ENCODE assay signal across 25 cellular contexts in genomic region chr20:822651-823325, GRCh38. TPM values are rescaled to one million over a fixed set of nuclear protein-coding genes. Genes with fewer than 3 reads are reported as not detected.
DNase-seq lines count a peak whose midpoint lies in the region; TF ChIP-seq lines count a peak whose summit lies in the region.
"Had no signal": no experiment of that assay in that cellular context is flagged by ENCODE, and none has a peak within 500 bp of the region (broad histone marks: within the 10 kb centered on the region; RNA-seq: fewer than 3 reads in every experiment).

No MANE protein-coding gene starts in this region.

- H3K4me1 Mint-ChIP-seq in nephron progenitor cell: peaks cover 37% of the 10 kb centered on the region

- peaks cover 8% of the 10 kb centered on the region for H3K9me3 Mint-ChIP-seq in nephron progenitor cell
- H3K9me3 Mint-ChIP-seq: activated CD8-positive, alpha-beta T cell treated with anti-CD3 and anti-CD28 coated beads for 36 hours; activated naive CD4-positive, alpha-beta T cell treated with anti-CD3 and anti-CD28 coated beads, Interleukin-2, amount 10 ng/mL, durations not matched to agents 7 days and 5 days; activated T-cell treated with anti-CD3 and anti-CD28 coated beads, Interleukin-2, amount 50 U/mL, for 4 hours had no signal

- BruUV-seq in PC-9 (replicated peaks; lab: Mats Ljungman, UMichigan): no TSS peak

- 80 to 88% methylated on average over 7 of the region's 7 CpGs for WGBS in ectodermal cell, 2 experiments

- DNase-seq in NAMALWA (ENCODE audit: low spot score) (peak; percentile 71), nephron progenitor cell (no peak), AML-193 (lab: John Stamatoyannopoulos, UW) (no peak), PC-9 (no peak), DMS79 treated with DMSO at 0.1 percent for 48 hours (lab: John Stamatoyannopoulos, UW) (no peak), NCI-H69 (lab: John Stamatoyannopoulos, UW) (no peak)
- DNase-seq: activated CD8-positive, alpha-beta T cell treated with anti-CD3 and anti-CD28 coated beads for 36 hours; activated naive CD4-positive, alpha-beta T cell treated with anti-CD3 and anti-CD28 coated beads, Interleukin-2, amount 10 ng/mL, durations not matched to agents 7 days and 5 days; activated T-cell treated with anti-CD3 and anti-CD28 coated beads, Interleukin-2, amount 50 U/mL, for 4 hours; amniotic stem cell; Calu3; effector CD8-positive, alpha-beta T cell; NCI-H1092 treated with DMSO at 0.1 percent for 48 hours; NCI-H1930; NCI-H524 treated with DMSO at 0.1 percent for 48 hours; stimulated activated CD4-positive, alpha-beta T cell treated with anti-CD3 and anti-CD28 coated beads, Interleukin-12 subunit alpha, Interleukin-12 subunit beta, amount 100 ng/mL, for 4 hours; stimulated activated CD4-positive, alpha-beta T cell treated with anti-CD3 and anti-CD28 coated beads, Interleukin-4, amount 100 ng/mL, for 1 hour; SW 1271; upper lobe of left lung had no signal

- POLR2A ChIA-PET in PC-9 (lab: Charles Lee; ENCODE audit: unreplicated experiment): no interaction called here

- H3K79me2 ChIP-seq in DOHH2 (ENCODE audit: control insufficient read depth, low read length): no peaks in the 10 kb centered on the region
- H3K79me2 ChIP-seq in PC-9 (ENCODE audit: low read depth): no peaks in the 10 kb centered on the region

- CTCF ChIA-PET in PC-9 (lab: Charles Lee): no interaction called here

- no peak overlapping the region for H2AFZ ChIP-seq in PC-9

- H3K9me2 ChIP-seq in DOHH2 (replicated peaks; ENCODE audit: control insufficient read depth, low read length): no peaks in the 10 kb centered on the region
- H3K9me2 ChIP-seq in PC-9 (ENCODE audit: insufficient read depth): no peaks in the 10 kb centered on the region

- H3K4me3 ChIP-seq in DOHH2 (ENCODE audit: low read length) (no peak overlapping the region), ectodermal cell (ENCODE audit: insufficient read depth, low read depth, low read length) (no peak overlapping the region), PC-9 (no peak overlapping the region)
- H3K4me3 ChIP-seq: lung, prostate gland, upper lobe of left lung had no signal

- H3K27ac ChIP-seq in DOHH2 (ENCODE audit: low read depth, low read length) (no peak overlapping the region), ectodermal cell (ENCODE audit: insufficient read depth, low read depth, low read length, poor library complexity, severe bottlenecking) (peak overlapping the region; percentile 39), PC-9 (no peak overlapping the region)
- H3K27ac ChIP-seq: C4-2B, prostate gland, upper lobe of left lung had no signal

- H3K36me3 Mint-ChIP-seq in nephron progenitor cell (ENCODE audit: low read depth): no peaks in the 10 kb centered on the region
- H3K36me3 Mint-ChIP-seq: activated naive CD4-positive, alpha-beta T cell treated with anti-CD3 and anti-CD28 coated beads, Interleukin-2, amount 10 ng/mL, durations not matched to agents 7 days and 5 days had no signal

- no peaks in the 10 kb centered on the region for H3K36me3 ChIP-seq in DOHH2 (ENCODE audit: control insufficient read depth, low read length)
- H3K36me3 ChIP-seq in ectodermal cell (ENCODE audit: control insufficient read depth, insufficient read depth, low read length): no peaks in the 10 kb centered on the region
- no peaks in the 10 kb centered on the region for H3K36me3 ChIP-seq in PC-9 (ENCODE audit: low read depth)
- H3K36me3 ChIP-seq: prostate gland, upper lobe of left lung had no signal

- TF ChIP-seq CTCF in DOHH2 (IDR thresholded peaks at IDR 0.05; ENCODE audit: low read depth, low read length, poor library complexity, severe bottlenecking): no peak
- no peak for TF ChIP-seq CTCF in nephron progenitor cell (IDR thresholded peaks at IDR 0.05)
- TF ChIP-seq CTCF in PC-9 (conservative IDR thresholded peaks at IDR 0.05): no peak

- H3K4me1 ChIP-seq in DOHH2 (ENCODE audit: control insufficient read depth, low read length): peaks cover 9% of the 10 kb centered on the region
- H3K4me1 ChIP-seq in ectodermal cell (ENCODE audit: control insufficient read depth, insufficient read depth, low read length): peaks cover 7% of the 10 kb centered on the region
- H3K4me1 ChIP-seq in PC-9 (replicated peaks; ENCODE audit: insufficient read depth): no peaks in the 10 kb centered on the region
- H3K4me1 ChIP-seq: prostate gland had no signal

- H3K9me3 ChIP-seq in DOHH2 (ENCODE audit: control insufficient read depth, insufficient read depth, low read length): no peaks in the 10 kb centered on the region; the same call in 1 of the 2 replicates
- no peaks in the 10 kb centered on the region for H3K9me3 ChIP-seq in ectodermal cell (ENCODE audit: control insufficient read depth, low read length)
- no peaks in the 10 kb centered on the region for H3K9me3 ChIP-seq in PC-9 (ENCODE audit: insufficient read depth, low read depth)
- H3K9me3 ChIP-seq: prostate gland, upper lobe of left lung had no signal

- intact Hi-C loops in PC-9 (cut with micrococcal nuclease; ENCODE audit: unreplicated experiment): no loop called here

- peak overlapping the region; percentile 27 for H3K27ac Mint-ChIP-seq in nephron progenitor cell
- H3K27ac Mint-ChIP-seq: activated CD8-positive, alpha-beta T cell treated with anti-CD3 and anti-CD28 coated beads for 36 hours; activated naive CD4-positive, alpha-beta T cell treated with anti-CD3 and anti-CD28 coated beads, Interleukin-2, amount 10 ng/mL, durations not matched to agents 7 days and 5 days had no signal

- H4K20me1 ChIP-seq in DOHH2 (ENCODE audit: control insufficient read depth, insufficient read depth, low read depth, low read length): no peaks in the 10 kb centered on the region
- H4K20me1 ChIP-seq in PC-9 (ENCODE audit: insufficient read depth): no peaks in the 10 kb centered on the region

- H3K27me3 ChIP-seq in DOHH2 (ENCODE audit: control insufficient read depth, low read length): no peaks in the 10 kb centered on the region
- H3K27me3 ChIP-seq in ectodermal cell (ENCODE audit: control insufficient read depth, insufficient read depth, low read length, poor library complexity, severe bottlenecking): no peaks in the 10 kb centered on the region
- H3K27me3 ChIP-seq in PC-9 (ENCODE audit: insufficient read depth, low read depth): no peaks in the 10 kb centered on the region
- H3K27me3 ChIP-seq: upper lobe of left lung had no signal

- H3K4me3 Mint-ChIP-seq in nephron progenitor cell: peak overlapping the region; percentile 42
- H3K4me3 Mint-ChIP-seq: activated CD8-positive, alpha-beta T cell treated with anti-CD3 and anti-CD28 coated beads for 36 hours; activated naive CD4-positive, alpha-beta T cell treated with anti-CD3 and anti-CD28 coated beads, Interleukin-2, amount 10 ng/mL, durations not matched to agents 7 days and 5 days; activated T-cell treated with anti-CD3 and anti-CD28 coated beads, Interleukin-2, amount 50 U/mL, for 4 hours had no signal

- no peaks in the 10 kb centered on the region for H3F3A ChIP-seq in DOHH2 (ENCODE audit: control insufficient read depth, insufficient read depth)
- H3F3A ChIP-seq in PC-9 (ENCODE audit: insufficient read depth, low read depth): peaks cover 15% of the 10 kb centered on the region

- peaks cover 8% of the 10 kb centered on the region for H3K27me3 Mint-ChIP-seq in nephron progenitor cell (ENCODE audit: low read depth, poor library complexity)
- H3K27me3 Mint-ChIP-seq: activated CD8-positive, alpha-beta T cell treated with anti-CD3 and anti-CD28 coated beads for 36 hours had no signal

- H3K4me2 ChIP-seq in DOHH2 (ENCODE audit: low read length) (0 out of 2 replicates have a peak overlapping the region, but pooled peaks have one; percentile 24), PC-9 (no peak overlapping the region)

RNA-seq across cellular contexts. Expression of gene FAM110A, which starts 10.7 kb away (rescaled TPM):
- 7.7 TPM for polyA plus RNA-seq in ectodermal cell (2013, experiment 1 of 4)
- 7.1 TPM for polyA plus RNA-seq in ectodermal cell (2013, experiment 2 of 4)
- polyA plus RNA-seq in ectodermal cell (2013, experiment 3 of 4): 8.3 TPM
- 8.8 TPM for polyA plus RNA-seq in ectodermal cell (2013, experiment 4 of 4)
- 30.8 and 36.6 TPM in 2 replicates for total RNA-seq in PC-9 (2021)

RNA-seq across cellular contexts. Expression of gene SLC52A3, which starts 54.5 kb away (rescaled TPM):
- 0.69 TPM for polyA plus RNA-seq in ectodermal cell (2013, experiment 1 of 4)
- polyA plus RNA-seq in ectodermal cell (2013, experiment 2 of 4): 0.91 TPM
- 0.85 TPM for polyA plus RNA-seq in ectodermal cell (2013, experiment 3 of 4)
- polyA plus RNA-seq in ectodermal cell (2013, experiment 4 of 4): 1.2 TPM
- 6.9 and 7.2 TPM in 2 replicates for total RNA-seq in PC-9 (2021)
- total RNA-seq: activated CD8-positive, alpha-beta T cell treated with anti-CD3 and anti-CD28 coated beads for 36 hours; activated T-cell treated with anti-CD3 and anti-CD28 coated beads, Interleukin-2, amount 50 U/mL, for 4 hours had no signal
- polyA plus RNA-seq: AG04450 had no signal
